In genomic region chr3:179446501-179446900, GRCh38 we compare ENCODE assay signal across 10 cellular contexts. TPM values are rescaled to one million over a fixed set of nuclear protein-coding genes. Genes with fewer than 3 reads are reported as not detected.
DNase-seq lines count a peak whose midpoint lies in the region; ATAC-seq and TF ChIP-seq lines count a peak whose summit lies in the region.
"Had no signal": no experiment of that assay in that cellular context is flagged by ENCODE, and none has a peak within 500 bp of the region (broad histone marks: within the 10 kb centered on the region; RNA-seq: fewer than 3 reads in every experiment).

No MANE protein-coding gene starts in this region.

- H3K4me3 Mint-ChIP-seq in brain (peak overlapping the region in 1 of 5 experiments; percentile 56), nephron (no peak overlapping the region)
- H3K4me3 Mint-ChIP-seq: activated naive CD8-positive, alpha-beta T cell had no signal

- H3K36me3 Mint-ChIP-seq in brain (peaks cover 22% of the 10 kb centered on the region), nephron (ENCODE audit: low read depth) (peaks cover 5% of the 10 kb centered on the region)
- H3K36me3 Mint-ChIP-seq: activated naive CD8-positive, alpha-beta T cell had no signal

- ATAC-seq in HG03097 (IDR thresholded peaks at IDR 0.05; ENCODE audit: low FRiP score, unreplicated experiment): no peak

- peak; percentile 22 for DNase-seq in NCI-H1694 (lab: John Stamatoyannopoulos, UW)
- DNase-seq in NCI-H1694 treated with DMSO at 0.1 percent for 48 hours (lab: John Stamatoyannopoulos, UW): no peak
- peak; percentile 50 to 70 for DNase-seq in Kasumi-1 (lab: John Stamatoyannopoulos, UW)
- no peak for DNase-seq in NCI-H1417 treated with DMSO at 0.1 percent for 48 hours (lab: John Stamatoyannopoulos, UW)
- no peak for DNase-seq in NCI-H128 (lab: John Stamatoyannopoulos, UW; ENCODE audit: unreplicated experiment)
- DNase-seq: C1 segment of cervical spinal cord had no signal

- H3K9me3 Mint-ChIP-seq in brain: no peaks in the 10 kb centered on the region
- H3K9me3 Mint-ChIP-seq in nephron: no peaks in the 10 kb centered on the region

- H3K4me1 Mint-ChIP-seq in brain: peaks cover 39% of the 10 kb centered on the region
- peaks cover 32% of the 10 kb centered on the region for H3K4me1 Mint-ChIP-seq in nephron

- H3K27me3 Mint-ChIP-seq in brain (peaks cover 10% of the 10 kb centered on the region), nephron (ENCODE audit: low read depth) (no peaks in the 10 kb centered on the region)

- TF ChIP-seq CTCF in brain (conservative IDR thresholded peaks at IDR 0.05) (peak; percentile 39 to 40), nephron (IDR thresholded peaks at IDR 0.05; ENCODE audit: unreplicated experiment in 3 of 3) (peak in 2 of 3 experiments; percentile 35 to 36)

- H3K27ac Mint-ChIP-seq in brain (peak overlapping the region in 1 of 5 experiments; percentile 21), nephron (no peak overlapping the region)
- H3K27ac Mint-ChIP-seq: activated naive CD8-positive, alpha-beta T cell had no signal

RNA-seq across cellular contexts. Expression of gene GNB4, which starts 4.8 kb away (rescaled TPM):
- 3.4 TPM for polyA plus RNA-seq in brain (ENCODE audit: insufficient read depth, low read depth, low replicate concordance)

Comparison
In these comparisons a context has a peak if more than half of its experiments do, and no peak if none do; other contexts are left out.
1. DNase-seq: peak in NCI-H1694 (single experiment) and Kasumi-1 (2 of 2); none in NCI-H1694 treated with DMSO at 0.1 percent for 48 hours (single experiment), NCI-H1417 treated with DMSO at 0.1 percent for 48 hours (single experiment) and NCI-H128 (single experiment).